9 cellular contexts compared by ENCODE assay signal in genomic region chr10:7480742-7481381, GRCh38.
DNase-seq lines count a peak whose midpoint lies in the region; ATAC-seq and TF ChIP-seq lines count a peak whose summit lies in the region.
"Had no signal": no experiment of that assay in that cellular context is flagged by ENCODE, and none has a peak within 500 bp of the region (broad histone marks: within the 10 kb centered on the region; RNA-seq: fewer than 3 reads in every experiment).

No MANE protein-coding gene starts in this region.

- H3K36me3 ChIP-seq in right atrium auricular region (no peaks in the 10 kb centered on the region), PC-3 (ENCODE audit: low read depth, low read length) (no peaks in the 10 kb centered on the region)

- peak; percentile 36 for DNase-seq in right atrium auricular region (ENCODE audit: low spot score)
- DNase-seq in Right ventricle myocardium superior: no peak
- DNase-seq in activated CD8-positive, alpha-beta T cell treated with anti-CD3 and anti-CD28 coated beads, Interleukin-2, amount 10 ng/mL, durations not matched to agents 7 days and 5 days: peak; percentile 61
- DNase-seq in effector CD4-positive, alpha-beta T cell: no peak
- DNase-seq in NCI-H146 treated with DMSO at 0.1 percent for 48 hours (lab: John Stamatoyannopoulos, UW; ENCODE audit: unreplicated experiment): no peak
- DNase-seq in GM03348 (ENCODE audit: low spot score): no peak
- DNase-seq in PC-3: no peak
- DNase-seq: activated T-cell treated with anti-CD3 and anti-CD28 coated beads, Interleukin-2, amount 50 U/mL, for 24 hours had no signal

- no peaks in the 10 kb centered on the region for H3K9me2 ChIP-seq in PC-3 (replicated peaks; ENCODE audit: low read length)

- TF ChIP-seq CTCF in right atrium auricular region (IDR thresholded peaks at IDR 0.05) (no peak), PC-3 (conservative IDR thresholded peaks at IDR 0.05; ENCODE audit: low read depth, low read length) (no peak)

- H3F3A ChIP-seq in PC-3 (ENCODE audit: low read length, unreplicated experiment): no peaks in the 10 kb centered on the region

- peaks cover 78% of the 10 kb centered on the region for H3K4me1 Mint-ChIP-seq in activated CD8-positive, alpha-beta T cell treated with anti-CD3 and anti-CD28 coated beads, Interleukin-2, amount 10 ng/mL, durations not matched to agents 7 days and 5 days (ENCODE audit: low read depth)

- H4K20me1 ChIP-seq in PC-3 (ENCODE audit: low read length): no peaks in the 10 kb centered on the region

- peaks cover 3% of the 10 kb centered on the region for H3K9me3 Mint-ChIP-seq in activated CD8-positive, alpha-beta T cell treated with anti-CD3 and anti-CD28 coated beads, Interleukin-2, amount 10 ng/mL, durations not matched to agents 7 days and 5 days (ENCODE audit: insufficient read depth)
- H3K9me3 Mint-ChIP-seq: activated T-cell treated with anti-CD3 and anti-CD28 coated beads, Interleukin-2, amount 50 U/mL, for 24 hours had no signal

- ATAC-seq in Right ventricle myocardium superior (ENCODE audit: poor library complexity): no peak
- ATAC-seq in HG03108 (IDR thresholded peaks at IDR 0.05; ENCODE audit: unreplicated experiment): peak; percentile 45
- peak; percentile 26 for ATAC-seq in activated CD8-positive, alpha-beta T cell treated with anti-CD3 and anti-CD28 coated beads, Interleukin-2, amount 10 ng/mL, durations not matched to agents 7 days and 5 days
- no peak for ATAC-seq in PC-3

- H3K9me3 ChIP-seq in right atrium auricular region (no peaks in the 10 kb centered on the region), PC-3 (ENCODE audit: low read length) (no peaks in the 10 kb centered on the region)

- H3K9ac ChIP-seq in PC-3 (ENCODE audit: low read length): no peak overlapping the region

- H3K4me2 ChIP-seq in PC-3 (ENCODE audit: low read length): no peak overlapping the region

- CTCF ChIA-PET in activated CD8-positive, alpha-beta T cell treated with anti-CD3 and anti-CD28 coated beads, Interleukin-2, amount 10 ng/mL, durations not matched to agents 7 days and 5 days (lab: Charles Lee): interaction anchor here (0.9 to 1.0 kb wide), 2 partner anchors 11 to 206 kb away, joined by 3 read pairs; no protein-coding TSS in a partner anchor
- CTCF ChIA-PET in PC-3 (lab: Charles Lee): no interaction called here

- peak overlapping the region; percentile 97 for H3K27ac Mint-ChIP-seq in activated CD8-positive, alpha-beta T cell treated with anti-CD3 and anti-CD28 coated beads, Interleukin-2, amount 10 ng/mL, durations not matched to agents 7 days and 5 days
- H3K27ac Mint-ChIP-seq: activated T-cell treated with anti-CD3 and anti-CD28 coated beads, Interleukin-2, amount 50 U/mL, for 24 hours had no signal

- H3K4me3 Mint-ChIP-seq in activated CD8-positive, alpha-beta T cell treated with anti-CD3 and anti-CD28 coated beads, Interleukin-2, amount 10 ng/mL, durations not matched to agents 7 days and 5 days: peak overlapping the region; percentile 49
- H3K4me3 Mint-ChIP-seq: activated T-cell treated with anti-CD3 and anti-CD28 coated beads, Interleukin-2, amount 50 U/mL, for 24 hours had no signal

- peaks cover 48% of the 10 kb centered on the region for H3K36me3 Mint-ChIP-seq in activated CD8-positive, alpha-beta T cell treated with anti-CD3 and anti-CD28 coated beads, Interleukin-2, amount 10 ng/mL, durations not matched to agents 7 days and 5 days (ENCODE audit: low read depth)

- H3K27me3 ChIP-seq in right atrium auricular region: no peaks in the 10 kb centered on the region
- peaks cover 26% of the 10 kb centered on the region for H3K27me3 ChIP-seq in PC-3 (ENCODE audit: low read length)

- no peaks in the 10 kb centered on the region for H3K27me3 Mint-ChIP-seq in activated CD8-positive, alpha-beta T cell treated with anti-CD3 and anti-CD28 coated beads, Interleukin-2, amount 10 ng/mL, durations not matched to agents 7 days and 5 days (ENCODE audit: low read depth)
- H3K27me3 Mint-ChIP-seq: activated T-cell treated with anti-CD3 and anti-CD28 coated beads, Interleukin-2, amount 50 U/mL, for 24 hours had no signal

- H3K4me1 ChIP-seq in right atrium auricular region (peaks cover 0 to 3% of the 10 kb centered on the region in 2 donors), PC-3 (ENCODE audit: insufficient read depth, low read length) (no peaks in the 10 kb centered on the region)

- no peak overlapping the region for H2AFZ ChIP-seq in PC-3 (ENCODE audit: low read length)

- no TSS peak for BruUV-seq in PC-3 (replicated peaks; lab: Mats Ljungman, UMichigan)

- H3K27ac ChIP-seq in right atrium auricular region: no peak overlapping the region
- H3K27ac ChIP-seq in PC-3 (ENCODE audit: low read length): no peak overlapping the region

- H3K79me2 ChIP-seq in PC-3 (ENCODE audit: low read length): no peaks in the 10 kb centered on the region

- H3K4me3 ChIP-seq in right atrium auricular region (no peak overlapping the region), PC-3 (ENCODE audit: low read length) (no peak overlapping the region)

- intact Hi-C loops in Right ventricle myocardium superior (cut with DNase I): no loop called here
- intact Hi-C loops in PC-3 (cut with micrococcal nuclease): no loop called here

- POLR2A ChIA-PET in activated CD8-positive, alpha-beta T cell treated with anti-CD3 and anti-CD28 coated beads, Interleukin-2, amount 10 ng/mL, durations not matched to agents 7 days and 5 days (lab: Charles Lee): interaction anchor here (1.1 kb wide), 1 partner anchor 21 kb away, joined by 3 read pairs; no protein-coding TSS in a partner anchor
- POLR2A ChIA-PET in PC-3 (lab: Charles Lee; ENCODE audit: unreplicated experiment): no interaction called here

Comparison
In these comparisons a context has a peak if more than half of its experiments do, and no peak if none do; other contexts are left out.
1. DNase-seq: peak in right atrium auricular region (single experiment) and activated CD8-positive, alpha-beta T cell treated with anti-CD3 and anti-CD28 coated beads, Interleukin-2, amount 10 ng/mL, durations not matched to agents 7 days and 5 days (single experiment); none in Right ventricle myocardium superior (single experiment), effector CD4-positive, alpha-beta T cell (single experiment), NCI-H146 treated with DMSO at 0.1 percent for 48 hours (single experiment), GM03348 (single experiment) and PC-3 (single experiment).
2. ATAC-seq: peak in HG03108 (single experiment) and activated CD8-positive, alpha-beta T cell treated with anti-CD3 and anti-CD28 coated beads, Interleukin-2, amount 10 ng/mL, durations not matched to agents 7 days and 5 days (single experiment); none in Right ventricle myocardium superior (single experiment) and PC-3 (single experiment).